Comparison of ENCODE assay signal across 17 cellular contexts in the genomic region with DNA sequence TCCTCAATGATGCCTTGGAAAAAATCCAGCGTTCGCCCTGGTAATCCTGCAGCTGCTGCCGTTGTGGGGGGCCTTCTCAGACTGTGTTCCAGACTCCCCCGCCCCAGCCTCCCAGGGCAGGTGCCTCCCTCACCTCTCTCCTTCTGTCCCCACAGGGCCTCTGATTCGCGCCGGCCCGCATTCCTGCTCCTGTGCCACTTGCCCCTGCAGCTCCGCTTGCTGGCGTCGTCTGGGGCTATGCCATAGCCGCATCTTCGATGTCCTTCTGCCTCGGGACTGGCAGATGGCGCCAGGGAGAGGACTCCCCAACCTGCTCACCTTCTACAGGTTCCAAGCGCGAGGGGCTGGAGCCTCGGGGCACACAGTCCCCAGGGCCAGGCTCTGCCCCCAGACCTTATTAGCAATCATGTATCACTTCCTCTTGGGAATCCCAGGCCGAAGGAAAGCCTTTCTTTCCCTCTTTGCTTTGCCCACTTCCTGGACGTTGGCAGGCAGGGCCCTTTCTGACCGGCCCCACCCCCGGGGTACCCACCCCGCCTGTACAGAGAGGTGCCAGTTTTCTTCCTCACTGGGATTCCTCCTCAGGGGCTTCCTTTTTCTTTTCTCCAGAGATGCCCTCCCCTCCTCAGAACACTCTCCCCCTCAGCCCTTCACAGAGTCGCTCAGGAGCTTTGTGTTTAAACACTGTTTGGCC. TPM values are rescaled to one million over a fixed set of nuclear protein-coding genes. Genes with fewer than 3 reads are reported as not detected.
DNase-seq lines count a peak whose midpoint lies in the region; ATAC-seq and TF ChIP-seq lines count a peak whose summit lies in the region.
"Had no signal": no experiment of that assay in that cellular context is flagged by ENCODE, and none has a peak within 500 bp of the region (broad histone marks: within the 10 kb centered on the region; RNA-seq: fewer than 3 reads in every experiment).

No MANE protein-coding gene starts in this region.

- H3K9me3 Mint-ChIP-seq in progenitor cell of endocrine pancreas (ENCODE audit: low read depth): peaks cover 14% of the 10 kb centered on the region

- H3K4me3 Mint-ChIP-seq in progenitor cell of endocrine pancreas (ENCODE audit: low read depth): no peak overlapping the region
- H3K4me3 Mint-ChIP-seq: activated naive CD8-positive, alpha-beta T cell treated with anti-CD3 and anti-CD28 coated beads, Interleukin-2, amount 10 ng/mL, durations not matched to agents 7 days and 5 days had no signal

- peak; percentile 1 for DNase-seq in NCI-H2171 treated with DMSO at 0.1 percent for 48 hours (lab: John Stamatoyannopoulos, UW)
- no peak for DNase-seq in NCI-H2171 (lab: John Stamatoyannopoulos, UW)
- peak; percentile 31 for DNase-seq in NCI-H526 treated with DMSO at 0.1 percent for 48 hours (lab: John Stamatoyannopoulos, UW)
- no peak for DNase-seq in foreskin keratinocyte
- DNase-seq in progenitor cell of endocrine pancreas (ENCODE audit: low spot score, unreplicated experiment): no peak
- no peak for DNase-seq in nucleus accumbens (lab: John Stamatoyannopoulos, UW)
- no peak for DNase-seq in HPDE6-E6E7 (ENCODE audit: extremely low spot score)
- DNase-seq: activated naive CD8-positive, alpha-beta T cell treated with anti-CD3 and anti-CD28 coated beads, Interleukin-2, amount 10 ng/mL, durations not matched to agents 7 days and 5 days; activated T-cell treated with anti-CD3 and anti-CD28 coated beads for 4 hours; Caco-2; NCI-H1436 treated with DMSO at 0.1 percent for 48 hours; stimulated activated CD4-positive, alpha-beta T cell treated with anti-CD3 and anti-CD28 coated beads, Interleukin-15, amount 100 ng/mL, for 24 hours; tibial artery had no signal

- no peaks in the 10 kb centered on the region for H3K4me1 ChIP-seq in foreskin keratinocyte
- H3K4me1 ChIP-seq: Caco-2, prostate gland, tibial artery had no signal

- no peak overlapping the region for H3K27ac ChIP-seq in foreskin keratinocyte
- H3K27ac ChIP-seq: prostate gland, tibial artery had no signal

- H3K27me3 Mint-ChIP-seq in progenitor cell of endocrine pancreas: peaks cover 45% of the 10 kb centered on the region

- no peak overlapping the region for H3K27ac Mint-ChIP-seq in progenitor cell of endocrine pancreas
- H3K27ac Mint-ChIP-seq: activated naive CD8-positive, alpha-beta T cell treated with anti-CD3 and anti-CD28 coated beads, Interleukin-2, amount 10 ng/mL, durations not matched to agents 7 days and 5 days had no signal

- TF ChIP-seq CTCF in foreskin keratinocyte (conservative IDR thresholded peaks at IDR 0.05) (peak; percentile 25), progenitor cell of endocrine pancreas (IDR thresholded peaks at IDR 0.05; ENCODE audit: unreplicated experiment) (peak; percentile 13)

- peaks cover under 1% of the 10 kb centered on the region for H3K36me3 Mint-ChIP-seq in progenitor cell of endocrine pancreas (ENCODE audit: insufficient read depth)

- H3K4me1 Mint-ChIP-seq in progenitor cell of endocrine pancreas (ENCODE audit: low read depth): no peaks in the 10 kb centered on the region

- no peak for ATAC-seq in foreskin keratinocyte
- no peak for ATAC-seq in HG03097 (IDR thresholded peaks at IDR 0.05; ENCODE audit: low FRiP score, unreplicated experiment)
- ATAC-seq: activated CD4-positive, CD25-positive, alpha-beta regulatory T cell treated with anti-CD3 and anti-CD28 coated beads, Interleukin-2, amount 50 U/mL, for 24 hours had no signal

- H3K27me3 ChIP-seq in foreskin keratinocyte: peaks cover 43% of the 10 kb centered on the region

RNA-seq across cellular contexts. Expression of a gene that starts 4.4 kb away (rescaled TPM):
- total RNA-seq in foreskin keratinocyte: not detected in 2 replicates
- not detected in 2 replicates for polyA plus RNA-seq in foreskin keratinocyte
- total RNA-seq in progenitor cell of endocrine pancreas: not detected in 2 replicates
- total RNA-seq: activated naive CD8-positive, alpha-beta T cell treated with anti-CD3 and anti-CD28 coated beads, Interleukin-2, amount 10 ng/mL, durations not matched to agents 7 days and 5 days; Caco-2 had no signal
- polyA plus RNA-seq: AG04450 had no signal

RNA-seq across cellular contexts. Expression of a gene that starts 37.0 kb away (rescaled TPM):
- total RNA-seq in foreskin keratinocyte (not detected in 2 replicates), progenitor cell of endocrine pancreas (9.7 and 11.1 TPM in 2 replicates)
- polyA plus RNA-seq in foreskin keratinocyte: not detected in 2 replicates
- polyA plus RNA-seq: AG04450 had no signal

RNA-seq across cellular contexts. Expression of a gene that starts 56.3 kb away (rescaled TPM):
- total RNA-seq in foreskin keratinocyte (161 and 174 TPM in 2 replicates), progenitor cell of endocrine pancreas (99.0 and 103 TPM in 2 replicates)
- polyA plus RNA-seq in foreskin keratinocyte: 146 and 166 TPM in 2 replicates

Comparison
In these comparisons a context has a peak if more than half of its experiments do, and no peak if none do; other contexts are left out.
1. DNase-seq: peak in NCI-H2171 treated with DMSO at 0.1 percent for 48 hours (single experiment) and NCI-H526 treated with DMSO at 0.1 percent for 48 hours (single experiment); none in NCI-H2171 (single experiment), foreskin keratinocyte (0 of 2), progenitor cell of endocrine pancreas (single experiment), nucleus accumbens (0 of 56) and HPDE6-E6E7 (single experiment).
2. RNA of a gene that starts 37.0 kb away (total RNA-seq): 9.7 to 11.1 TPM in progenitor cell of endocrine pancreas; not detected in foreskin keratinocyte; every median in the first group is over 10 times any median in the second.